8 cellular contexts compared by ENCODE assay signal in the genomic region with DNA sequence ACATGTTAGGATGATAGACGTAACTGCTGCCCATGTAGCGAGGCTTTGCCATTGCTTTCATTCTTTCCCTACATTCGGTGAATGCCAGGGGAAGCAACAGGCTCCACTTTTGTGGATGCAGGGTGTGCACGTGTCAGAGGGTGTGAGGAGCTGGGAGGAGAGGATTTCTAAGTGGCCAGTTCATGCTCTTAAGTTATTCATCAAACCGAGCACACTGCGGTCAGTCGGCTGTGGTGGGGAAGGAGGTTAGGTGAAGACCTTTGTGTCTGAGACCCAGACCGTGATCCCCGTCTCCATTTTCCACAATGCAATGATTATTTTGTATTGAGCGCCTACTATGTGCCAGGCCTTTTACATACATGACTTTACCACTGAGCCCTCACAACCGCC.
DNase-seq lines count a peak whose midpoint lies in the region; ATAC-seq and TF ChIP-seq lines count a peak whose summit lies in the region.

No MANE protein-coding gene starts in this region.

- H3K4me1 Mint-ChIP-seq in GM23338 = peaks cover 10% of the 10 kb centered on the region
- H3K4me1 Mint-ChIP-seq in activated CD4-positive, alpha-beta memory T cell treated with anti-CD3 and anti-CD28 coated beads, Interleukin-2, amount 10 ng/mL, durations not matched to agents 7 days and 5 days = peaks cover 19% of the 10 kb centered on the region

- WGBS in smooth muscle cell (ENCODE audit: low lambda C conversion rate) = 42% methylated on average over 11 of the region's 11 CpGs

- peak overlapping the region; percentile 78 for H3K4me3 ChIP-seq in GM23338
- peak overlapping the region; percentile 27 for H3K4me3 ChIP-seq in iPS-11a (ENCODE audit: low read depth, low read length)
- peak overlapping the region; percentile 98 for H3K4me3 ChIP-seq in smooth muscle cell

- H4K20me1 ChIP-seq in GM23338 (replicated peaks; ENCODE audit: insufficient read depth) (peaks cover 12% of the 10 kb centered on the region; the same call in 1 of the 2 replicates), smooth muscle cell (ENCODE audit: low read depth) (peaks cover 23% of the 10 kb centered on the region)

- 0 out of 2 replicates have a peak, but pooled peaks cover 2% of the 10 kb centered on the region for H3F3A ChIP-seq in GM23338 (replicated peaks; ENCODE audit: low read depth)
- H3F3A ChIP-seq in smooth muscle cell (ENCODE audit: low read depth) = no peaks in the 10 kb centered on the region

- CTCF ChIA-PET in activated CD4-positive, alpha-beta memory T cell treated with anti-CD3 and anti-CD28 coated beads, Interleukin-2, amount 10 ng/mL, durations not matched to agents 7 days and 5 days (lab: Charles Lee) = interaction anchor here (1.1 kb wide), 1 partner anchor 45 kb away, joined by 3 read pairs; no protein-coding TSS in a partner anchor

- POLR2A ChIA-PET in activated CD4-positive, alpha-beta memory T cell treated with anti-CD3 and anti-CD28 coated beads, Interleukin-2, amount 10 ng/mL, durations not matched to agents 7 days and 5 days (lab: Charles Lee) = interaction anchor here (1.5 to 3.3 kb wide), 3 partner anchors 13 to 84 kb away, joined by 11 to 26 read pairs (median 19); no protein-coding TSS in a partner anchor

- peaks cover 8% of the 10 kb centered on the region for H3K36me3 Mint-ChIP-seq in GM23338 (ENCODE audit: low read depth)
- H3K36me3 Mint-ChIP-seq in activated CD4-positive, alpha-beta memory T cell treated with anti-CD3 and anti-CD28 coated beads, Interleukin-2, amount 10 ng/mL, durations not matched to agents 7 days and 5 days (ENCODE audit: low read depth) = no peaks in the 10 kb centered on the region

- H3K27me3 ChIP-seq in GM23338 (ENCODE audit: insufficient read depth) = peaks cover 46% of the 10 kb centered on the region
- H3K27me3 ChIP-seq in smooth muscle cell (ENCODE audit: low read depth) = peaks cover 11% of the 10 kb centered on the region

- H3K9me3 Mint-ChIP-seq in GM23338 = peaks cover 3% of the 10 kb centered on the region; the same call in 2 of the 3 replicates
- no peaks in the 10 kb centered on the region for H3K9me3 Mint-ChIP-seq in activated CD4-positive, alpha-beta memory T cell treated with anti-CD3 and anti-CD28 coated beads, Interleukin-2, amount 10 ng/mL, durations not matched to agents 7 days and 5 days

- H3K27ac Mint-ChIP-seq in GM23338 = no peak overlapping the region
- no peak overlapping the region for H3K27ac Mint-ChIP-seq in activated CD4-positive, alpha-beta memory T cell treated with anti-CD3 and anti-CD28 coated beads, Interleukin-2, amount 10 ng/mL, durations not matched to agents 7 days and 5 days

- H3K4me2 ChIP-seq in GM23338 = peak overlapping the region; percentile 80
- H3K4me2 ChIP-seq in smooth muscle cell = peak overlapping the region; percentile 95

- H3K27me3 Mint-ChIP-seq in GM23338 (ENCODE audit: insufficient read depth, low read depth, poor library complexity) = peaks cover 32% of the 10 kb centered on the region
- H3K27me3 Mint-ChIP-seq in activated CD4-positive, alpha-beta memory T cell treated with anti-CD3 and anti-CD28 coated beads, Interleukin-2, amount 10 ng/mL, durations not matched to agents 7 days and 5 days = peaks cover 32% of the 10 kb centered on the region

- H2AFZ ChIP-seq in GM23338 = peak overlapping the region; percentile 67; the same call in 1 of the 2 replicates
- no peak overlapping the region for H2AFZ ChIP-seq in smooth muscle cell (ENCODE audit: low read depth)

- H3K4me1 ChIP-seq in GM23338 (ENCODE audit: insufficient read depth) = peaks cover 24% of the 10 kb centered on the region
- peaks cover 16% of the 10 kb centered on the region for H3K4me1 ChIP-seq in smooth muscle cell (ENCODE audit: low read depth)

- H3K79me2 ChIP-seq in GM23338 (replicated peaks; ENCODE audit: insufficient read depth) (peaks cover 36% of the 10 kb centered on the region), smooth muscle cell (ENCODE audit: low read depth) (peaks cover 6% of the 10 kb centered on the region)

- peak; percentile 27 for ATAC-seq in GM23338

- H3K36me3 ChIP-seq in GM23338 (ENCODE audit: insufficient read depth) = no peaks in the 10 kb centered on the region
- H3K36me3 ChIP-seq in smooth muscle cell (ENCODE audit: low read depth) = no peaks in the 10 kb centered on the region

- TF ChIP-seq CTCF in GM23338 (conservative IDR thresholded peaks at IDR 0.05; ENCODE audit: low read depth in 2 of 2) (no peak), smooth muscle cell (IDR thresholded peaks at IDR 0.05; ENCODE audit: borderline replicate concordance, insufficient read depth, poor library complexity, severe bottlenecking) (no peak)

- H3K9me3 ChIP-seq in smooth muscle cell (replicated peaks; ENCODE audit: low read depth) = no peaks in the 10 kb centered on the region

- peak overlapping the region; percentile 76 for H3K4me3 Mint-ChIP-seq in GM23338
- H3K4me3 Mint-ChIP-seq in activated CD4-positive, alpha-beta memory T cell treated with anti-CD3 and anti-CD28 coated beads, Interleukin-2, amount 10 ng/mL, durations not matched to agents 7 days and 5 days = peak overlapping the region; percentile 61

- H3K9ac ChIP-seq in smooth muscle cell (ENCODE audit: low read depth) = no peak overlapping the region

- no peaks in the 10 kb centered on the region for H3K9me2 ChIP-seq in GM23338 (ENCODE audit: insufficient read depth)

- H3K27ac ChIP-seq in GM23338 (ENCODE audit: low read depth) (no peak overlapping the region), smooth muscle cell (ENCODE audit: low read depth) (no peak overlapping the region)

- DNase-seq in GM23338 (ENCODE audit: low spot score) = no peak
- DNase-seq in activated CD4-positive, alpha-beta memory T cell treated with anti-CD3 and anti-CD28 coated beads, Interleukin-2, amount 10 ng/mL, durations not matched to agents 7 days and 5 days = no peak
- DNase-seq in smooth muscle cell (lab: John Stamatoyannopoulos, UW; ENCODE audit: unreplicated experiment) = no peak
- no peak for DNase-seq in GF-D8 (lab: John Stamatoyannopoulos, UW)
- DNase-seq in NCI-H187 treated with DMSO at 0.1 percent for 48 hours (lab: John Stamatoyannopoulos, UW) = no peak
- DNase-seq in HuH-7 (ENCODE audit: low spot score) = no peak
- DNase-seq in T-helper 9 cell = no peak

TF ChIP-seq in GM23338, 12 proteins besides CTCF, POLR2A, EP300 and RAD21:
- TF ChIP-seq POLR2AphosphoS5 (IDR thresholded peaks at IDR 0.05; ENCODE audit: low read depth) (no peak), ZNF331 (CRISPR knock-in tag; IDR thresholded peaks at IDR 0.05; ENCODE audit: low read depth) (no peak), CREB1 (CRISPR knock-in tag; IDR thresholded peaks at IDR 0.05; ENCODE audit: low read depth) (no peak), JUNB (IDR thresholded peaks at IDR 0.05; ENCODE audit: unreplicated experiment) (no peak)
TF ChIP-seq in GM23338: peak in this region for 0.

Comparison
In these comparisons a context has a peak if more than half of its experiments do, and no peak if none do; other contexts are left out.
1. H3K4me3 ChIP-seq: peak in every context shown above with its lines; median percentile 98 in smooth muscle cell; 78 in GM23338; 27 in iPS-11a.